ENCODE assay signal across 8 cellular contexts in genomic region chr2:203532957-203533695, GRCh38. TPM values are rescaled to one million over a fixed set of nuclear protein-coding genes. Genes with fewer than 3 reads are reported as not detected.
DNase-seq lines count a peak whose midpoint lies in the region; ATAC-seq and TF ChIP-seq lines count a peak whose summit lies in the region.

No MANE protein-coding gene starts in this region.

- H4K20me1 ChIP-seq in mammary epithelial cell (ENCODE audit: insufficient read depth, low read length) = no peaks in the 10 kb centered on the region

- no peak for TF ChIP-seq POLR2A in lower leg skin (IDR thresholded peaks at IDR 0.05)

- ATAC-seq in upper lobe of right lung (no peak), GM21367 (IDR thresholded peaks at IDR 0.05; ENCODE audit: unreplicated experiment) (no peak)

- H3K27ac ChIP-seq in HEK293 (ENCODE audit: extremely low read depth, low read depth, low read length) (no peak overlapping the region), mammary epithelial cell (ENCODE audit: insufficient read depth, low read depth, low read length) (peak overlapping the region; percentile 73), upper lobe of right lung (peak overlapping the region; percentile 53)

- BruUV-seq in mammary epithelial cell (replicated peaks; lab: Mats Ljungman, UMichigan) = no TSS peak

- dilution Hi-C loops in mammary epithelial cell (cut with HindIII; ENCODE audit: low sequenced_read_pairs) = loop anchor here (5.0 kb wide), 2 partner anchors 44 to 154 kb away; no protein-coding TSS in a partner anchor

- DNase-seq in AG04449 (ENCODE audit: low read depth, low spot score) (no peak), mammary epithelial cell (peak; percentile 17), lower leg skin (ENCODE audit: low spot score in 2 of 2) (no peak), upper lobe of right lung (no peak), AML-193 (lab: John Stamatoyannopoulos, UW) (no peak), H4 (ENCODE audit: low spot score) (no peak)

- H3K27me3 ChIP-seq in mammary epithelial cell (ENCODE audit: insufficient read depth, low read length) = no peaks in the 10 kb centered on the region
- no peaks in the 10 kb centered on the region for H3K27me3 ChIP-seq in upper lobe of right lung

- TF ChIP-seq CTCF in AG04449 (IDR thresholded peaks at IDR 0.05; ENCODE audit: insufficient read depth, low read length, missing control alignments) (no peak), HEK293 (tag by site-specific recombination; IDR thresholded peaks at IDR 0.05) (no peak), mammary epithelial cell (conservative IDR thresholded peaks at IDR 0.05 in 1 of 2, IDR thresholded peaks at IDR 0.05 in 1 of 2; ENCODE audit: extremely low read depth in 1 of 2, insufficient read depth in 1 of 2, low read depth in 1 of 2, low read length in 2 of 2) (no peak), lower leg skin (IDR thresholded peaks at IDR 0.05) (no peak), upper lobe of right lung (IDR thresholded peaks at IDR 0.05) (no peak)

- CTCF ChIA-PET in AG04449 (lab: Yijun Ruan, JAX) = interaction anchor here (1.2 to 2.3 kb wide), 3 partner anchors 253 to 282 kb away, joined by 3 to 9 read pairs (median 3); no protein-coding TSS in a partner anchor
- CTCF ChIA-PET in HEK293 (lab: Yijun Ruan, JAX) = interaction anchor here (0.6 kb wide), 2 partner anchors 122 to 534 kb away, joined by 3 to 4 read pairs; no protein-coding TSS in a partner anchor
- CTCF ChIA-PET in mammary epithelial cell (lab: Charles Lee; ENCODE audit: low non-redundant PET) = no interaction called here

- H3K4me2 ChIP-seq in mammary epithelial cell (ENCODE audit: insufficient read depth, low read depth, low read length) = peak overlapping the region; percentile 75

- H3K36me3 ChIP-seq in HEK293 (ENCODE audit: control insufficient read depth in 2 of 2, insufficient read depth in 1 of 2, low read length in 2 of 2) (no peaks in the 10 kb centered on the region), mammary epithelial cell (ENCODE audit: insufficient read depth, low read length) (peaks cover 1% of the 10 kb centered on the region), upper lobe of right lung (no peaks in the 10 kb centered on the region)

- WGBS in mammary epithelial cell (ENCODE audit: low coverage, missing lambda C conversion rate) = 20% methylated on average over 7 of the region's 7 CpGs
- 14% methylated on average over 7 of the region's 7 CpGs for whole genome bisulfite sequencing in lower leg skin, 2 donors

- peaks cover 6% of the 10 kb centered on the region; the same call in 1 of the 2 replicates for H3K4me1 ChIP-seq in HEK293 (ENCODE audit: control insufficient read depth, insufficient read depth, low read length)
- H3K4me1 ChIP-seq in mammary epithelial cell (ENCODE audit: insufficient read depth, low read length) = peaks cover 26% of the 10 kb centered on the region
- H3K4me1 ChIP-seq in upper lobe of right lung = peaks cover 33% of the 10 kb centered on the region

- intact Hi-C loops in mammary epithelial cell (cut with micrococcal nuclease) (no loop called here), lower leg skin (cut with DNase I; ENCODE audit: low total_unique reads) (no loop called here), upper lobe of right lung (cut with DNase I) (no loop called here)

- H3K4me3 ChIP-seq in AG04449 (ENCODE audit: low read depth, low read length) (peak overlapping the region; percentile 89), HEK293 (ENCODE audit: low read depth, low read length) (peak overlapping the region; percentile 93), mammary epithelial cell (replicated peaks in 1 of 3; ENCODE audit: insufficient read depth in 1 of 3, low read depth in 2 of 3, low read length in 3 of 3) (peak overlapping the region; percentile 89 to 96 (median 95)), lower leg skin (ENCODE audit: low read depth, poor library complexity, severe bottlenecking) (peak overlapping the region; percentile 24), upper lobe of right lung (peak overlapping the region; percentile 98)

- H3K9ac ChIP-seq in mammary epithelial cell (ENCODE audit: insufficient read depth, low read length) = peak overlapping the region; percentile 75

- H2AFZ ChIP-seq in mammary epithelial cell (ENCODE audit: low read depth, low read length) = no peak overlapping the region

- POLR2A ChIA-PET in AG04449 (lab: Yijun Ruan, JAX) = interaction anchor here (0.6 to 1.5 kb wide), 3 partner anchors 91 to 282 kb away, joined by 3 to 6 read pairs (median 3); no protein-coding TSS in a partner anchor
- POLR2A ChIA-PET in HEK293 (lab: Yijun Ruan, JAX) = interaction anchor here (1.1 kb wide), 1 partner anchor 294 kb away, joined by 3 read pairs; the partner anchor contains the start of gene CYP20A1

- H3K79me2 ChIP-seq in mammary epithelial cell (ENCODE audit: insufficient read depth, low read length) = peaks cover 64% of the 10 kb centered on the region

- in situ Hi-C loops in mammary epithelial cell (cut with MboI; ENCODE audit: low sequenced_read_pairs in 2 of 2) = no loop called here

- H3K9me3 ChIP-seq in HEK293 (ENCODE audit: control insufficient read depth, insufficient read depth, low read depth, low read length) = no peaks in the 10 kb centered on the region
- no peaks in the 10 kb centered on the region for H3K9me3 ChIP-seq in mammary epithelial cell (replicated peaks; ENCODE audit: insufficient read depth, low read length)
- H3K9me3 ChIP-seq in upper lobe of right lung = no peaks in the 10 kb centered on the region

TF ChIP-seq in HEK293, 187 proteins besides CTCF, POLR2A, EP300 and RAD21:
- TF ChIP-seq ZNF791 (tag by site-specific recombination; IDR thresholded peaks at IDR 0.05) (no peak), ZNF777 (tag by site-specific recombination; IDR thresholded peaks at IDR 0.05; ENCODE audit: borderline replicate concordance) (no peak), ZNF596 (tag by site-specific recombination; IDR thresholded peaks at IDR 0.05) (no peak), SCRT1 (tag by site-specific recombination; IDR thresholded peaks at IDR 0.05; ENCODE audit: borderline replicate concordance) (no peak), ZBTB17 (tag by site-specific recombination; IDR thresholded peaks at IDR 0.05) (0 out of 2 replicates have a peak, but pooled peaks have one; percentile 39), TRIM28 (IDR thresholded peaks at IDR 0.05; ENCODE audit: borderline replicate concordance, low read length) (no peak), ZNF132 (tag by site-specific recombination; IDR thresholded peaks at IDR 0.05; ENCODE audit: borderline replicate concordance) (no peak), ZBTB6 (tag by site-specific recombination; IDR thresholded peaks at IDR 0.05) (no peak), ZNF354C (tag by site-specific recombination; IDR thresholded peaks at IDR 0.05; ENCODE audit: borderline replicate concordance, low read depth) (no peak), SP3 (tag by site-specific recombination; IDR thresholded peaks at IDR 0.05) (peak; percentile 18; the same call in 1 of the 2 replicates), SALL2 (tag by site-specific recombination; IDR thresholded peaks at IDR 0.05; ENCODE audit: borderline replicate concordance) (no peak), ZNF211 (tag by site-specific recombination; IDR thresholded peaks at IDR 0.05; ENCODE audit: low read depth) (no peak), ZNF747 (tag by site-specific recombination; IDR thresholded peaks at IDR 0.05) (no peak), TCF7L2 (IDR thresholded peaks at IDR 0.05; ENCODE audit: borderline replicate concordance, low read depth, low read length) (no peak), ZNF548 (tag by site-specific recombination; IDR thresholded peaks at IDR 0.05) (no peak), KLF9 (tag by site-specific recombination; IDR thresholded peaks at IDR 0.05; ENCODE audit: low read depth) (no peak), EGR2 (tag by site-specific recombination; IDR thresholded peaks at IDR 0.05; ENCODE audit: low read depth) (0 out of 2 replicates have a peak, but pooled peaks have one; percentile 8), ZSCAN4 (tag by site-specific recombination; IDR thresholded peaks at IDR 0.05) (no peak), SP2 (tag by site-specific recombination; IDR thresholded peaks at IDR 0.05) (no peak; the same call in 1 of the 2 replicates), ZSCAN23 (tag by site-specific recombination; IDR thresholded peaks at IDR 0.05) (no peak), ZNF626 (tag by site-specific recombination; IDR thresholded peaks at IDR 0.05) (no peak)

RNA-seq across cellular contexts. Expression of gene RAPH1, which starts 2.0 kb away (rescaled TPM):
- total RNA-seq in mammary epithelial cell = 10 to 100 TPM; 12.5 to 42.2 TPM
- polyA plus RNA-seq in mammary epithelial cell = 6.1 TPM
- polyA minus RNA-seq in mammary epithelial cell = 51.5 TPM
- total RNA-seq in lower leg skin = 100 to 1,000 TPM in 2 of 4 donors, 10 to 100 TPM in 2; 32.2 to 148 (median 67.7) TPM
- total RNA-seq in upper lobe of right lung = 93.4 TPM
- 2.7 and 3.6 TPM in 2 replicates for total RNA-seq in H4 (2014; rRNA removed; shearing (Covaris generic))

Comparison
In these comparisons a context has a peak if more than half of its experiments do, and no peak if none do; other contexts are left out.
1. H3K4me3 ChIP-seq: peak in every context shown above with its lines; median percentile 98 in upper lobe of right lung; 95 in mammary epithelial cell; 93 in HEK293; 89 in AG04449; 24 in lower leg skin.